ENCODE assay signal across 18 cellular contexts in genomic region chr14:90775441-90775840, GRCh38. TPM values are rescaled to one million over a fixed set of nuclear protein-coding genes. Genes with fewer than 3 reads are reported as not detected.
A peak's percentile ranks its signal among the peaks of the same experiment; 100 is the strongest.
DNase-seq lines count a peak whose midpoint lies in the region; ATAC-seq and TF ChIP-seq lines count a peak whose summit lies in the region.
"Had no signal": no experiment of that assay in that cellular context is flagged by ENCODE, and none has a peak within 500 bp of the region (broad histone marks: within the 10 kb centered on the region; RNA-seq: fewer than 3 reads in every experiment).

No MANE protein-coding gene starts in this region.

- H3K4me1 Mint-ChIP-seq in activated naive CD8-positive, alpha-beta T cell treated with anti-CD3 and anti-CD28 coated beads, Interleukin-2, amount 10 ng/mL, durations not matched to agents 7 days and 5 days, result no peaks in the 10 kb centered on the region
- no peaks in the 10 kb centered on the region for H3K4me1 Mint-ChIP-seq in activated naive CD8-positive, alpha-beta T cell treated with anti-CD3 and anti-CD28 coated beads, Interleukin-2, amount 50 U/mL, for 24 hours
- H3K4me1 Mint-ChIP-seq: B cell; CD4-positive, CD25-positive, alpha-beta regulatory T cell had no signal

- H3K27ac ChIP-seq in vagina (no peak overlapping the region), osteoblast (ENCODE audit: low read depth, low read length) (no peak overlapping the region), OCI-LY7 (ENCODE audit: low read depth, low read length, poor library complexity, severe bottlenecking) (no peak overlapping the region)
- H3K27ac ChIP-seq: 22Rv1, BLaER1, C4-2B had no signal

- no peaks in the 10 kb centered on the region for H3K79me2 ChIP-seq in osteoblast (ENCODE audit: insufficient read depth, low read length)
- no peaks in the 10 kb centered on the region for H3K79me2 ChIP-seq in OCI-LY7 (ENCODE audit: insufficient read depth, low read depth, low read length)

- H4K20me1 ChIP-seq in osteoblast (ENCODE audit: insufficient read depth, low read length) (peaks cover 2% of the 10 kb centered on the region), OCI-LY7 (ENCODE audit: insufficient read depth, low read length) (no peaks in the 10 kb centered on the region)
- H4K20me1 ChIP-seq: BLaER1 had no signal

- H3K36me3 ChIP-seq in vagina (peaks cover 0 to 20% of the 10 kb centered on the region in 2 donors), osteoblast (ENCODE audit: insufficient read depth, low read length) (no peaks in the 10 kb centered on the region), OCI-LY7 (ENCODE audit: insufficient read depth, low read length) (no peaks in the 10 kb centered on the region)

- peaks cover 4% of the 10 kb centered on the region for H3K27me3 Mint-ChIP-seq in activated naive CD8-positive, alpha-beta T cell treated with anti-CD3 and anti-CD28 coated beads, Interleukin-2, amount 10 ng/mL, durations not matched to agents 7 days and 5 days
- H3K27me3 Mint-ChIP-seq in activated naive CD8-positive, alpha-beta T cell treated with anti-CD3 and anti-CD28 coated beads, Interleukin-2, amount 50 U/mL, for 24 hours, result no peaks in the 10 kb centered on the region
- H3K27me3 Mint-ChIP-seq: B cell; CD4-positive, CD25-positive, alpha-beta regulatory T cell had no signal

- H3K36me3 Mint-ChIP-seq in activated naive CD8-positive, alpha-beta T cell treated with anti-CD3 and anti-CD28 coated beads, Interleukin-2, amount 10 ng/mL, durations not matched to agents 7 days and 5 days, result no peaks in the 10 kb centered on the region
- no peaks in the 10 kb centered on the region for H3K36me3 Mint-ChIP-seq in activated naive CD8-positive, alpha-beta T cell treated with anti-CD3 and anti-CD28 coated beads, Interleukin-2, amount 50 U/mL, for 24 hours (ENCODE audit: low read depth)
- H3K36me3 Mint-ChIP-seq: CD4-positive, CD25-positive, alpha-beta regulatory T cell; CD8-positive, alpha-beta T cell had no signal

- H3K9me3 ChIP-seq in vagina (no peaks in the 10 kb centered on the region), osteoblast (ENCODE audit: low read depth, low read length) (no peaks in the 10 kb centered on the region), OCI-LY7 (ENCODE audit: low read length) (no peaks in the 10 kb centered on the region)
- H3K9me3 ChIP-seq: BLaER1, Caco-2, HAP-1 had no signal

- TF ChIP-seq POLR2A in vagina (IDR thresholded peaks at IDR 0.05), result no peak

- no peak overlapping the region for H3K4me3 Mint-ChIP-seq in activated naive CD8-positive, alpha-beta T cell treated with anti-CD3 and anti-CD28 coated beads, Interleukin-2, amount 10 ng/mL, durations not matched to agents 7 days and 5 days
- H3K4me3 Mint-ChIP-seq in activated naive CD8-positive, alpha-beta T cell treated with anti-CD3 and anti-CD28 coated beads, Interleukin-2, amount 50 U/mL, for 24 hours, result no peak overlapping the region
- H3K4me3 Mint-ChIP-seq: B cell; CD4-positive, CD25-positive, alpha-beta regulatory T cell; CD8-positive, alpha-beta T cell; HFFc6 had no signal

- H3K4me3 ChIP-seq in vagina (no peak overlapping the region), osteoblast (ENCODE audit: insufficient read depth, low read length) (no peak overlapping the region), OCI-LY7 (ENCODE audit: low read depth, low read length, poor library complexity, severe bottlenecking) (no peak overlapping the region)
- H3K4me3 ChIP-seq: BLaER1, HAP-1 had no signal

- H3K4me1 ChIP-seq in vagina (no peaks in the 10 kb centered on the region), osteoblast (ENCODE audit: insufficient read depth, low read length) (no peaks in the 10 kb centered on the region), OCI-LY7 (ENCODE audit: insufficient read depth, low read length, poor library complexity, severe bottlenecking) (no peaks in the 10 kb centered on the region)
- H3K4me1 ChIP-seq: Caco-2, HAP-1 had no signal

- peak; percentile 11 for DNase-seq in activated naive CD8-positive, alpha-beta T cell treated with anti-CD3 and anti-CD28 coated beads, Interleukin-2, amount 10 ng/mL, durations not matched to agents 7 days and 5 days
- DNase-seq in activated naive CD8-positive, alpha-beta T cell treated with anti-CD3 and anti-CD28 coated beads, Interleukin-2, amount 50 U/mL, for 24 hours, result no peak
- DNase-seq in islet precursor cell (peak; percentile 18), vagina (ENCODE audit: extremely low spot score in 2 of 2) (peak; percentile 58 to 77), osteoblast (ENCODE audit: insufficient read length, low spot score, missing footprints) (no peak), OCI-LY7 (ENCODE audit: low spot score) (no peak)
- DNase-seq: Caco-2; CD4-positive, CD25-positive, alpha-beta regulatory T cell; CD8-positive, alpha-beta T cell; DMS153; DND-41; GOT3; HFFc6 had no signal

- H3K27me3 ChIP-seq in vagina (no peaks in the 10 kb centered on the region), osteoblast (ENCODE audit: insufficient read depth, low read length) (no peaks in the 10 kb centered on the region)
- H3K27me3 ChIP-seq: BLaER1 had no signal

- TF ChIP-seq CTCF in vagina (IDR thresholded peaks at IDR 0.05) (no peak), osteoblast (IDR thresholded peaks at IDR 0.05; ENCODE audit: extremely low read depth, low read depth, low read length) (no peak), OCI-LY7 (conservative IDR thresholded peaks at IDR 0.05; ENCODE audit: low read length) (no peak)

- no peaks in the 10 kb centered on the region for H3K9me3 Mint-ChIP-seq in activated naive CD8-positive, alpha-beta T cell treated with anti-CD3 and anti-CD28 coated beads, Interleukin-2, amount 10 ng/mL, durations not matched to agents 7 days and 5 days
- H3K9me3 Mint-ChIP-seq in activated naive CD8-positive, alpha-beta T cell treated with anti-CD3 and anti-CD28 coated beads, Interleukin-2, amount 50 U/mL, for 24 hours, result no peaks in the 10 kb centered on the region
- H3K9me3 Mint-ChIP-seq: CD4-positive, CD25-positive, alpha-beta regulatory T cell; CD8-positive, alpha-beta T cell; HFFc6 had no signal

- H2AFZ ChIP-seq in osteoblast (ENCODE audit: low read length) (no peak overlapping the region), OCI-LY7 (ENCODE audit: low read length) (no peak overlapping the region)

- POLR2A ChIA-PET in activated naive CD8-positive, alpha-beta T cell treated with anti-CD3 and anti-CD28 coated beads, Interleukin-2, amount 10 ng/mL, durations not matched to agents 7 days and 5 days (lab: Charles Lee), result no interaction called here
- POLR2A ChIA-PET in OCI-LY7 (lab: Charles Lee), result no interaction called here

- no TSS peak for BruUV-seq in OCI-LY7 (replicated peaks; lab: Mats Ljungman, UMichigan)

- no peak overlapping the region for H3K27ac Mint-ChIP-seq in activated naive CD8-positive, alpha-beta T cell treated with anti-CD3 and anti-CD28 coated beads, Interleukin-2, amount 10 ng/mL, durations not matched to agents 7 days and 5 days
- no peak overlapping the region for H3K27ac Mint-ChIP-seq in activated naive CD8-positive, alpha-beta T cell treated with anti-CD3 and anti-CD28 coated beads, Interleukin-2, amount 50 U/mL, for 24 hours
- H3K27ac Mint-ChIP-seq: B cell; CD4-positive, CD25-positive, alpha-beta regulatory T cell; CD8-positive, alpha-beta T cell; HFFc6 had no signal

- H3K4me2 ChIP-seq in osteoblast (ENCODE audit: insufficient read depth, low read length) (no peak overlapping the region), OCI-LY7 (ENCODE audit: low read length) (no peak overlapping the region)
- H3K4me2 ChIP-seq: BLaER1 had no signal

- intact Hi-C loops in vagina (cut with DNase I), result no loop called here
- intact Hi-C loops in OCI-LY7 (cut with micrococcal nuclease; ENCODE audit: unreplicated experiment), result no loop called here

- ATAC-seq in activated naive CD8-positive, alpha-beta T cell treated with anti-CD3 and anti-CD28 coated beads, Interleukin-2, amount 10 ng/mL, durations not matched to agents 7 days and 5 days (ENCODE audit: low read depth), result no peak
- ATAC-seq in activated naive CD8-positive, alpha-beta T cell treated with anti-CD3 and anti-CD28 coated beads, Interleukin-2, amount 50 U/mL, for 24 hours, result no peak
- ATAC-seq: CD8-positive, alpha-beta T cell had no signal

- no peaks in the 10 kb centered on the region for H3K9me2 ChIP-seq in OCI-LY7 (ENCODE audit: insufficient read depth, low read length)

- CTCF ChIA-PET in OCI-LY7 (lab: Charles Lee; ENCODE audit: unreplicated experiment), result no interaction called here

RNA-seq across cellular contexts. Expression of gene TTC7B, which starts 40.8 kb away (rescaled TPM):
- total RNA-seq in activated naive CD8-positive, alpha-beta T cell treated with anti-CD3 and anti-CD28 coated beads, Interleukin-2, amount 10 ng/mL, durations not matched to agents 7 days and 5 days, result 1 to 10 TPM; 5.9 to 6.6 TPM
- total RNA-seq in vagina (56.0 TPM), osteoblast (14.5 and 24.2 TPM in 2 replicates), OCI-LY7 (2022) (0.51 and 0.83 TPM in 2 replicates)
- total RNA-seq in OCI-LY7 (2014; rRNA removed; shearing (Covaris generic)), result 0.05 and 0.19 TPM in 2 replicates

Comparison
In these comparisons a context has a peak if more than half of its experiments do, and no peak if none do; other contexts are left out.
1. DNase-seq: peak in activated naive CD8-positive, alpha-beta T cell treated with anti-CD3 and anti-CD28 coated beads, Interleukin-2, amount 10 ng/mL, durations not matched to agents 7 days and 5 days (single experiment), islet precursor cell (single experiment) and vagina (2 of 2); none in activated naive CD8-positive, alpha-beta T cell treated with anti-CD3 and anti-CD28 coated beads, Interleukin-2, amount 50 U/mL, for 24 hours (single experiment), osteoblast (single experiment) and OCI-LY7 (single experiment).